1 cellular context compared by ENCODE assay signal in the genomic region with DNA sequence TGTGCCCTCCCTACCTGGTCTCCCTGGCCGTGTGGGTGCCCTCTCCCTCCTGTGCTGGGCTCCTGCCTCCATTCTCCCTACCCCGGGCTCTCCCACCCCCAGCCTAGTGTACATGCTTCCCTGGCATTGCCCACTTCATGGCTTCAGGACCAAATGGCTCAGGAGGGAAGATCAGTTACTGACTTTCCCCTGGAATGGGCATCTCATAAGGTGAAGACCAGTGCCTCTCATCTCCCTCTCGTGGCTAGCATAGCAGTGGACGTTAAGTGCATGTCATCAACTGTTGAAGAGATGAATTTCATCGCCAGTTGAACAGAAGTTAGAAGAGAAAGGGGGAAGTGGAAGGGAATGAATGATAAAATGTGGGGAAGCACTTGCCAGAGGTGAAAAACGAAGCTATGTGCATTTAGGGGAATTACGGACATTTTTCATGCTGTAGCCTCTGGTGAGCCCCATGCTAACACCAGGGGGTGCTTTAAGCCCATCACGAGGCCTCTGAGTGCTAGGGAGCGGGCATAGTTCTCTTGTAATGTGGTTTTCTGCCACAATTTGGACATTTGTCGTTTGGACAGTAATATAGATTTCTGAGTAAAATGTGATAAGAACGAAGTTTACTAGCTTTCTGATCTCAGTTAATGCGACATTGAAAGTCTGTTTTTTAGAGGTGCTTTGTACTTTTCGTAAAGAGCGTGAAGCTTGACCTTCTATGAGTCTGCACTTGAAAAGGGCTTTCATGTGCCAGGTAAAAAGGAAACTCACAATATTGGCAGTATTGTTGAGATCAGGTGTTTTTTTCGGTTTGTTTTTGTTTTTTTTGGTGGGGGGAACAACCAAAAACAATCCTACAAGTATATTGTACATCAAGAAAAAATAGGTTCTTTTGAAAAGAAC.
TF ChIP-seq lines count a peak whose summit lies in the region.

No MANE protein-coding gene starts in this region.

TF ChIP-seq in WTC11, 78 proteins besides CTCF, POLR2A, EP300 and RAD21 (continued from another document):
- TF ChIP-seq, protein P1, sequence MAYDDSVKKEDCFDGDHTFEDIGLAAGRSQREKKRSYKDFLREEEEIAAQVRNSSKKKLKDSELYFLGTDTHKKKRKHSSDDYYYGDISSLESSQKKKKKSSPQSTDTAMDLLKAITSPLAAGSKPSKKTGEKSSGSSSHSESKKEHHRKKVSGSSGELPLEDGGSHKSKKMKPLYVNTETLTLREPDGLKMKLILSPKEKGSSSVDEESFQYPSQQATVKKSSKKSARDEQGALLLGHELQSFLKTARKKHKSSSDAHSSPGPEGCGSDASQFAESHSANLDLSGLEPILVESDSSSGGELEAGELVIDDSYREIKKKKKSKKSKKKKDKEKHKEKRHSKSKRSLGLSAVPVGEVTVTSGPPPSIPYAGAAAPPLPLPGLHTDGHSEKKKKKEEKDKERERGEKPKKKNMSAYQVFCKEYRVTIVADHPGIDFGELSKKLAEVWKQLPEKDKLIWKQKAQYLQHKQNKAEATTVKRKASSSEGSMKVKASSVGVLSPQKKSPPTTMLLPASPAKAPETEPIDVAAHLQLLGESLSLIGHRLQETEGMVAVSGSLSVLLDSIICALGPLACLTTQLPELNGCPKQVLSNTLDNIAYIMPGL (CRISPR knock-in tag; IDR thresholded peaks at IDR 0.05): no peak
TF ChIP-seq in WTC11: peak in this region for 0.
